Comparison of ENCODE assay signal across 8 cellular contexts in the genomic region with DNA sequence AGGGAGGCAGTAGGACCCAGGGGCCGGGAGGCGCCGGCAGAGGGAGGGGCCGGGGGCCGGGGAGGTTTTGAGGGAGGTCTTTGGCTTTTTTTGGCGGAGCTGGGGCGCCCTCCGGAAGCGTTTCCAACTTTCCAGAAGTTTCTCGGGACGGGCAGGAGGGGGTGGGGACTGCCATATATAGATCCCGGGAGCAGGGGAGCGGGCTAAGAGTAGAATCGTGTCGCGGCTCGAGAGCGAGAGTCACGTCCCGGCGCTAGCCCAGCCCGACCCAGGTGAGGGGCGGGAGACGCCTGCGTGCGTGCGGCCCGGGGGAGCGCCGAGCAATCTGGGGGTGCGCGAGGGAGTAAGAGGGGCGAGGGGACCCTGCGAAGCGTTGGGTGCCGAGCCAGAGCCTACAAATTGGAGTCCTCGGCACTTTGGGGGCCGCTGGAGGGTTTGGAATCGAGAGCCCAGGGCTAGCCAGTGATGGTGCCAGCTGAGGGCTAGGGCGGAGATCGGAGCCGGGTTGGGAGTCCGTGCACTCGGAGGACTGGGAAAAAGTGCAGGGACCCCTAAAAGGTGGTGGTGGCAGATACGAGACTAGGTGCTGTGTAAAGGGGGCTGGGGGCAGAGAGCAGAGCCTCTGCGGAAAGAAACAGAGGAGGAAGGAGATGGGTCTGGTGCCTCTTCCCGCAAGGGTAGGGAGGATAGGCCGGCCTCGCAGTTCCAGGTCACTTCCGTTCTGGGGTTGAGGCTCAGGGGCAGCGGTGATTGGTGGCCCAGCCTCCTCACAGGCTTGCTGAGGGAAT. TPM values are rescaled to one million over a fixed set of nuclear protein-coding genes. Genes with fewer than 3 reads are reported as not detected.
DNase-seq lines count a peak whose midpoint lies in the region; ATAC-seq, FAIRE-seq and TF ChIP-seq lines count a peak whose summit lies in the region.

TSS of gene SERPINH1 (plus strand) at position 206 of the 788 bp plus-strand sequence. CDS start 4,097 bp downstream, outside the sequence.

- no peak for TF ChIP-seq CTCF in HCT116 (IDR thresholded peaks at IDR 0.05 in 2 of 3, conservative IDR thresholded peaks at IDR 0.05 in 1 of 3; ENCODE audit: borderline replicate concordance in 1 of 3, insufficient read depth in 1 of 3, low read depth in 2 of 3, low read length in 2 of 3)
- peak in 1 of 9 donors; percentile 14 for TF ChIP-seq CTCF in heart right ventricle (IDR thresholded peaks at IDR 0.05)

- H4K20me1 ChIP-seq in HCT116 (ENCODE audit: insufficient read depth): no peaks in the 10 kb centered on the region

- H3K27ac ChIP-seq in HCT116 (ENCODE audit: low read depth, low read length) (peak within 1 kb of the TSS; percentile 96), heart right ventricle (peak within 1 kb of the TSS; percentile 98 to 100 (median 99))

- H3K4me2 ChIP-seq in HCT116 (ENCODE audit: low read length): peak within 1 kb of the TSS; percentile 85

- peak within 1 kb of the TSS; percentile 92 for H3K9ac ChIP-seq in HCT116 (ENCODE audit: low read length)

- H3K27me3 ChIP-seq in HCT116 (ENCODE audit: insufficient read depth, low read length) (no peaks in the 10 kb centered on the region), heart right ventricle (no peaks in the 10 kb centered on the region)

- TF ChIP-seq POLR2A in HCT116 (IDR thresholded peaks at IDR 0.05; ENCODE audit: borderline replicate concordance, extremely low read depth, insufficient read depth, insufficient read length): peak; percentile 72

- 0 to 1% methylated on average over 51 of the region's 51 CpGs for WGBS in heart right ventricle, 2 donors

- no peak for FAIRE-seq in urothelium cell line (lab: Jason Lieb, UNC)

- H3K9me3 ChIP-seq in HCT116 (ENCODE audit: control insufficient read depth in 1 of 2, insufficient read depth in 1 of 2, low read depth in 1 of 2, low read length in 2 of 2) (no peaks in the 10 kb centered on the region), heart right ventricle (no peaks in the 10 kb centered on the region)

- peaks cover 49% of the 10 kb centered on the region for H3K79me2 ChIP-seq in HCT116 (ENCODE audit: insufficient read depth, low read length)

- ATAC-seq in HCT116: peak; percentile 88
- ATAC-seq in heart right ventricle: peak; percentile 73 to 86 (median 82)

- peaks cover 0 to 16% of the 10 kb centered on the region in 2 experiments; a peak in 1 of 4 replicates for H3K36me3 ChIP-seq in HCT116 (ENCODE audit: control insufficient read depth in 1 of 2, insufficient read depth in 2 of 2, low read length in 2 of 2)
- H3K36me3 ChIP-seq in heart right ventricle: peaks cover 0 to 22% (median 9%) of the 10 kb centered on the region in 9 donors

- H3K9me2 ChIP-seq in HCT116 (ENCODE audit: insufficient read depth): no peaks in the 10 kb centered on the region

- POLR2A ChIA-PET in HCT116 (lab: Charles Lee): interaction anchor here (0.9 to 2.2 kb wide), 8 partner anchors 9 to 36 kb away, joined by 3 to 14 read pairs (median 4); no protein-coding TSS in a partner anchor

- peaks cover 17 to 69% of the 10 kb centered on the region in 2 experiments for H3K4me1 ChIP-seq in HCT116 (ENCODE audit: control insufficient read depth in 1 of 2, insufficient read depth in 2 of 2, low read length in 2 of 2)
- H3K4me1 ChIP-seq in heart right ventricle: peaks cover 28 to 89% (median 86%) of the 10 kb centered on the region in 9 donors

- peak; percentile 93 for DNase-seq in ELR (ENCODE audit: low read depth)
- peak; percentile 72 for DNase-seq in HCT116 (ENCODE audit: low read depth, low spot score)
- peak; percentile 79 for DNase-seq in MV-4-11 (lab: John Stamatoyannopoulos, UW)
- DNase-seq in amniotic stem cell (lab: John Stamatoyannopoulos, UW): peak; percentile 67
- DNase-seq in heart right ventricle: peak; percentile 88 to 95
- DNase-seq in posterior cingulate gyrus: peak; percentile 47 to 94 (median 66)
- peak; percentile 91 for DNase-seq in urothelium cell line (ENCODE audit: low spot score)

- CTCF ChIA-PET in HCT116 (lab: Charles Lee): interaction anchor here (0.7 to 1.1 kb wide), 4 partner anchors 8 to 36 kb away, joined by 3 to 4 read pairs (median 3); no protein-coding TSS in a partner anchor

- H3K4me3 ChIP-seq in HCT116 (replicated peaks in 1 of 2; ENCODE audit: low read depth in 1 of 2, low read length in 2 of 2) (peak within 1 kb of the TSS; percentile 77 to 99), heart right ventricle (peak within 1 kb of the TSS; percentile 72 to 99 (median 88))

- RAD21 ChIA-PET in HCT116 (lab: Charles Lee; ENCODE audit: low non-redundant PET in 1 of 2, low total read pairs in 2 of 2, uncharacterized antibody in 2 of 2, unreplicated experiment in 2 of 2): no interaction called here

- no peak for TF ChIP-seq RAD21 in HCT116 (IDR thresholded peaks at IDR 0.05; ENCODE audit: low read depth)

- TSS peak; percentile 84 for BruUV-seq in HCT116 (replicated peaks; lab: Mats Ljungman, UMichigan)

- intact Hi-C loops in HCT116 (cut with micrococcal nuclease): loop anchor here (1.0 kb wide), 1 partner anchor 15 kb away; no protein-coding TSS in a partner anchor
- intact Hi-C loops in T-helper 1 cell treated with Interleukin-12 subunit alpha and Interleukin-12 subunit beta and Interleukin-4 antibody, amounts not matched to agents 30 ng/mL and 1 ng/mL, for 36 hours (cut with micrococcal nuclease): loop anchor here (1.0 to 2.0 kb wide), 4 partner anchors 25 to 163 kb away; partner anchors contain the start of genes MAP6 and RPS3
- intact Hi-C loops in heart right ventricle (cut with DNase I): loop anchor here in 1 of 10 donors (2.0 kb wide), 1 partner anchor 21 kb away; no protein-coding TSS in a partner anchor
- intact Hi-C loops in posterior cingulate gyrus (cut with DNase I): no loop called here

- H2AFZ ChIP-seq in HCT116 (ENCODE audit: low read depth, low read length, poor library complexity, severe bottlenecking): no peak within 1 kb of the TSS

TF ChIP-seq in HCT116, 20 proteins besides CTCF, POLR2A, EP300 and RAD21:
- peak; percentile 80 for TF ChIP-seq SIN3A (IDR thresholded peaks at IDR 0.05; ENCODE audit: low read depth)
- no peak for TF ChIP-seq TCF7L2 (IDR thresholded peaks at IDR 0.05; ENCODE audit: borderline replicate concordance, extremely low read depth, insufficient read depth, insufficient read length)
- no peak for TF ChIP-seq JUND (IDR thresholded peaks at IDR 0.05)
- peak; percentile 82; the same call in 1 of the 2 replicates for TF ChIP-seq SRF (IDR thresholded peaks at IDR 0.05; ENCODE audit: low read depth)
- TF ChIP-seq MAX (IDR thresholded peaks at IDR 0.05): peak; percentile 50
- no peak for TF ChIP-seq ATF3 (IDR thresholded peaks at IDR 0.05)
- TF ChIP-seq POLR2AphosphoS5 (IDR thresholded peaks at IDR 0.05; ENCODE audit: low read depth, low read length): peak; percentile 93
- TF ChIP-seq REST (IDR thresholded peaks at IDR 0.05; ENCODE audit: low read depth): no peak
- TF ChIP-seq FOSL1 (IDR thresholded peaks at IDR 0.05; ENCODE audit: low read depth): no peak; the same call in 1 of the 2 replicates
- TF ChIP-seq ELF1 (IDR thresholded peaks at IDR 0.05; ENCODE audit: borderline replicate concordance, low read depth): no peak
- peak; percentile 9; the same call in 1 of the 2 replicates for TF ChIP-seq SP1 (IDR thresholded peaks at IDR 0.05; ENCODE audit: low read depth)
- TF ChIP-seq EGR1 (IDR thresholded peaks at IDR 0.05; ENCODE audit: low read depth): no peak
- peak; percentile 62 for TF ChIP-seq ZFX (IDR thresholded peaks at IDR 0.05)
- peak; percentile 64 for TF ChIP-seq YY1 (IDR thresholded peaks at IDR 0.05; ENCODE audit: extremely low read depth, insufficient replicate concordance, low read depth, low read length)

RNA-seq across cellular contexts. Expression of gene SERPINH1, which starts in this region (rescaled TPM):
- 84.9 TPM for total RNA-seq in HCT116 (2021; ENCODE audit: unreplicated experiment)
- 122 and 130 TPM in 2 replicates for polyA plus RNA-seq in HCT116 (2012)
- total RNA-seq in T-helper 1 cell treated with Interleukin-12 subunit alpha and Interleukin-12 subunit beta and Interleukin-4 antibody, amounts not matched to agents 30 ng/mL and 1 ng/mL, for 36 hours: 17.0 and 17.1 TPM in 2 replicates
- total RNA-seq in heart right ventricle: 100 to 1,000 TPM in 1 of 10 donors, 10 to 100 TPM in 9; 31.8 to 130 (median 53.2) TPM
- polyA plus RNA-seq in heart right ventricle: 100 to 1,000 TPM in 1 of 2 donors, 10 to 100 TPM in 1; 43.4 to 218 TPM

Comparison
In these comparisons a context has a peak if more than half of its experiments do, and no peak if none do; other contexts are left out.
1. Peak in every context shown above with its lines: DNase-seq, ATAC-seq, H3K4me3 ChIP-seq and H3K27ac ChIP-seq.